ENCODE assay signal across 13 cellular contexts in genomic region chr11:44400431-44400830, GRCh38.
"Had no signal": no experiment of that assay in that cellular context is flagged by ENCODE, and none has a peak within 500 bp of the region (broad histone marks: within the 10 kb centered on the region; RNA-seq: fewer than 3 reads in every experiment).

No MANE protein-coding gene starts in this region.

- H3K9me3 Mint-ChIP-seq: activated T-helper 2 cell treated with anti-CD3 and anti-CD28 coated beads, Interferon-gamma antibody, Interleukin-2, Interleukin-4, amounts not matched to agents 10 μg/mL and 5 μg/mL and 100 μg/mL, durations not matched to agents 14 hours and 24 hours and 36 hours; stimulated activated naive CD8-positive, alpha-beta T cell treated with anti-CD3 and anti-CD28 coated beads, Interleukin-15, Interleukin-2, amounts not matched to agents 100 ng/mL and 50 ng/mL, for 24 hours had no signal

- H3K36me3 ChIP-seq: adrenal gland, colonic mucosa, pancreas, thoracic aorta had no signal

- H3K4me3 Mint-ChIP-seq: stimulated activated naive CD8-positive, alpha-beta T cell treated with anti-CD3 and anti-CD28 coated beads, Interleukin-15, Interleukin-2, amounts not matched to agents 100 ng/mL and 50 ng/mL, for 24 hours had no signal

- ATAC-seq: activated CD4-positive, CD25-positive, alpha-beta regulatory T cell treated with anti-CD3 and anti-CD28 coated beads, Interleukin-2, amount 50 U/mL, for 24 hours; left ventricle myocardium superior; pancreas had no signal

- H3K4me3 ChIP-seq: adrenal gland, colonic mucosa, pancreas, thoracic aorta had no signal

- H3K4me1 ChIP-seq: adrenal gland, colonic mucosa, pancreas had no signal

- H3K27ac ChIP-seq: adrenal gland, colonic mucosa, pancreas, thoracic aorta had no signal

- H3K27ac Mint-ChIP-seq: activated T-helper 2 cell treated with anti-CD3 and anti-CD28 coated beads, Interferon-gamma antibody, Interleukin-2, Interleukin-4, amounts not matched to agents 10 μg/mL and 5 μg/mL and 100 μg/mL, durations not matched to agents 14 hours and 24 hours and 36 hours; stimulated activated naive CD8-positive, alpha-beta T cell treated with anti-CD3 and anti-CD28 coated beads, Interleukin-15, Interleukin-2, amounts not matched to agents 100 ng/mL and 50 ng/mL, for 24 hours had no signal

- H3K27me3 ChIP-seq: colonic mucosa, pancreas had no signal

- DNase-seq: activated naive CD4-positive, alpha-beta T cell treated with anti-CD3 and anti-CD28 coated beads, Interleukin-2, amount 50 U/mL, for 16 hours; adrenal gland; caudate nucleus; colonic mucosa; foreskin melanocyte; left ventricle myocardium superior; mesenchymal stem cell; pancreas; stimulated activated CD4-positive, alpha-beta T cell treated with anti-CD3 and anti-CD28 coated beads, Interleukin-4, amount 100 ng/mL, for 1 hour had no signal

- H3K9me3 ChIP-seq: adrenal gland, colonic mucosa, pancreas, thoracic aorta had no signal
